26 cellular contexts compared by ENCODE assay signal in the genomic region with DNA sequence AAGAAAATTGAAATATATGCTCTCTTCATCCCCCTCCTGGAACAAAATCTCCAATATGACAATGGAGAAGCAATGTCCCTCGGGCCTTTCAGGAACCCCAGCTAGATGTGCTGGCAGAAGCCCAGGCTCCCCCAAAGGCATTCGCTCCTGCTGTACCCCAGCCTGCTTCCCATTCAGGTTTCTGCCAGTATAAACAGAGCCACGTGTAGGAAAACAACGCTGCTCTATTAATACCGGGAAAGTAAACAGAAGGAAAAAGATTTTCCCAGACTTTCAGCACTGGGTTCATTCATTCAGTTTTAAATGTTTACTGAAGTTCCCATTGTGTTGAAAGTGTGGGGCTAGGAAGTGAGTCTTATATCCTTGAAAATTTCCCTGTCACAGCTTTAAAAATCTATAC.
"Had no signal": no experiment of that assay in that cellular context is flagged by ENCODE, and none has a peak within 500 bp of the region (broad histone marks: within the 10 kb centered on the region; RNA-seq: fewer than 3 reads in every experiment).

No MANE protein-coding gene starts in this region.

- FAIRE-seq: endothelial cell of umbilical vein had no signal

- DNase-seq: dermis blood vessel endothelial cell; effector memory CD4-positive, alpha-beta T cell; foreskin keratinocyte; hippocampal formation; islet precursor cell; kidney glomerular epithelial cell; left colon; left ventricle myocardium superior; lower lobe of right lung; natural killer cell; right cardiac atrium; spleen; stimulated activated CD4-positive, alpha-beta T cell treated with anti-CD3 and anti-CD28 coated beads, Interleukin-4, amount 100 ng/mL, for 4 hours; stimulated activated naive CD8-positive, alpha-beta T cell treated with anti-CD3 and anti-CD28 coated beads, Interleukin-15, Interleukin-2, amounts not matched to agents 100 U/mL and 50 U/mL, for 24 hours; testis; tibial artery had no signal

- H3K4me3 ChIP-seq: coronary artery, esophagus muscularis mucosa, gastroesophageal sphincter, heart right ventricle, lower lobe of right lung, neural progenitor cell, prostate gland, skin epidermis, spleen, testis, tibial artery had no signal

- H3K27ac Mint-ChIP-seq: natural killer cell; neural progenitor cell; stimulated activated memory B cell treated with anti-CD40 and anti-IgM and Interleukin-4, amounts not matched to agents 10 μg/mL and 1 μg/mL and 100 μg/mL, for 72 hours; type B pancreatic cell had no signal

- H3K9me3 ChIP-seq: esophagus muscularis mucosa, gastroesophageal sphincter, heart right ventricle, lower lobe of right lung, prostate gland, spleen, testis, tibial artery had no signal

- H3K4me2 ChIP-seq: neural progenitor cell had no signal

- H3K27me3 Mint-ChIP-seq: stimulated activated memory B cell treated with anti-CD40 and anti-IgM and Interleukin-4, amounts not matched to agents 10 μg/mL and 1 μg/mL and 100 μg/mL, for 72 hours; type B pancreatic cell had no signal

- H3K4me1 ChIP-seq: foreskin keratinocyte, gastroesophageal sphincter, neural progenitor cell, prostate gland, spleen, testis had no signal

- H3K4me1 Mint-ChIP-seq: natural killer cell; neural progenitor cell; stimulated activated memory B cell treated with anti-CD40 and anti-IgM and Interleukin-4, amounts not matched to agents 10 μg/mL and 1 μg/mL and 100 μg/mL, for 72 hours had no signal

- ATAC-seq: foreskin keratinocyte; gastroesophageal sphincter; left colon; left ventricle myocardium superior; lower lobe of right lung; natural killer cell; right cardiac atrium; stimulated activated memory B cell treated with anti-CD40 and anti-IgM and Interleukin-4, amounts not matched to agents 10 μg/mL and 1 μg/mL and 100 μg/mL, for 72 hours; stimulated activated naive CD8-positive, alpha-beta T cell treated with anti-CD3 and anti-CD28 coated beads, Interleukin-15, Interleukin-2, amounts not matched to agents 100 U/mL and 50 U/mL, for 24 hours had no signal

- H3K36me3 Mint-ChIP-seq: natural killer cell; stimulated activated memory B cell treated with anti-CD40 and anti-IgM and Interleukin-4, amounts not matched to agents 10 μg/mL and 1 μg/mL and 100 μg/mL, for 72 hours had no signal

- H3K27ac ChIP-seq: coronary artery, esophagus muscularis mucosa, foreskin keratinocyte, gastroesophageal sphincter, heart right ventricle, lower lobe of right lung, neural progenitor cell, prostate gland, skin epidermis, spleen, testis, tibial artery had no signal

- H3K4me3 Mint-ChIP-seq: natural killer cell; neural progenitor cell; stimulated activated memory B cell treated with anti-CD40 and anti-IgM and Interleukin-4, amounts not matched to agents 10 μg/mL and 1 μg/mL and 100 μg/mL, for 72 hours; type B pancreatic cell had no signal

- H3K9me3 Mint-ChIP-seq: natural killer cell, neural progenitor cell had no signal
